Comparison of ENCODE assay signal across 15 cellular contexts in the genomic region with DNA sequence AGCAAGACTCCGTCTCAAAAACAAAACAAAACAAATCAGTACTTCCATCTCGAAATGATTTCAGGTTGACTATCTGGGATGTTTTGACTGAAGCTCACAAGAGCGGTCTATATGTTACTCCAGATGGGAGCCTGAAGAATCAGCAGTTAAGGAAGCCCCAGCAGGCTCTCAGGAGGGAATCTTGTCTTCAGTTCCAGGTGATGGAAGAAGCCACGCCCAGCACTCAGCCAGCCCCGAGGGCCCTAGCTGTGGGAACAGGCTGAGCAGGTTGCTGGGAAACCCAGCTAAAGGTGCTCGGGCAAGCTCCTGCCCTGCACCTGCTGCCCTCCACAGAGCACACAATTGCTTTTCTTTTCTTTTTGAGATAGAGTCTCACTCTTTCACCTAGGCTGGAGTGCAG. TPM values are rescaled to one million over a fixed set of nuclear protein-coding genes. Genes with fewer than 3 reads are reported as not detected.
A peak's percentile ranks its signal among the peaks of the same experiment; 100 is the strongest.
DNase-seq lines count a peak whose midpoint lies in the region; ATAC-seq and TF ChIP-seq lines count a peak whose summit lies in the region.
"Had no signal": no experiment of that assay in that cellular context is flagged by ENCODE, and none has a peak within 500 bp of the region (broad histone marks: within the 10 kb centered on the region; RNA-seq: fewer than 3 reads in every experiment).

No MANE protein-coding gene starts in this region.

- no peak overlapping the region for H2AFZ ChIP-seq in GM23338

- no peak overlapping the region for H3K4me3 Mint-ChIP-seq in GM23338
- H3K4me3 Mint-ChIP-seq: activated CD8-positive, alpha-beta memory T cell treated with anti-CD3 and anti-CD28 coated beads, Interleukin-2, amount 10 ng/mL, durations not matched to agents 7 days and 5 days; brain had no signal

- no peaks in the 10 kb centered on the region for H3K79me2 ChIP-seq in GM23338 (replicated peaks; ENCODE audit: insufficient read depth)

- H3K27me3 ChIP-seq in GM23338 (ENCODE audit: insufficient read depth): no peaks in the 10 kb centered on the region
- H3K27me3 ChIP-seq in RWPE2 (ENCODE audit: insufficient read depth, poor library complexity, severe bottlenecking): no peaks in the 10 kb centered on the region

- H3K27ac Mint-ChIP-seq in GM23338: no peak overlapping the region
- H3K27ac Mint-ChIP-seq: activated CD8-positive, alpha-beta memory T cell treated with anti-CD3 and anti-CD28 coated beads, Interleukin-2, amount 10 ng/mL, durations not matched to agents 7 days and 5 days had no signal

- peaks cover 30% of the 10 kb centered on the region for H3K36me3 Mint-ChIP-seq in GM23338 (ENCODE audit: low read depth)

- DNase-seq in GM23338 (ENCODE audit: low spot score) (peak; percentile 66), NCI-H2029 treated with DMSO at 0.1 percent for 48 hours (lab: John Stamatoyannopoulos, UW) (peak; percentile 36), RWPE2 (ENCODE audit: low spot score) (no peak), mucosa of descending colon (peak in 2 of 3 donors; percentile 45 to 47), HK-2 (ENCODE audit: unreplicated experiment) (no peak), coronary artery (ENCODE audit: low spot score) (no peak), germinal center (ENCODE audit: low spot score) (no peak)
- DNase-seq: activated CD8-positive, alpha-beta memory T cell treated with anti-CD3 and anti-CD28 coated beads, Interleukin-2, amount 10 ng/mL, durations not matched to agents 7 days and 5 days; activated naive CD4-positive, alpha-beta T cell treated with Interleukin-2 at 50 U/mL for 16 hours; DND-41; foreskin melanocyte; MV-4-11; psoas muscle had no signal

- peaks cover 26% of the 10 kb centered on the region for H3K4me1 Mint-ChIP-seq in GM23338
- H3K4me1 Mint-ChIP-seq: activated CD8-positive, alpha-beta memory T cell treated with anti-CD3 and anti-CD28 coated beads, Interleukin-2, amount 10 ng/mL, durations not matched to agents 7 days and 5 days; brain had no signal

- peaks cover 5% of the 10 kb centered on the region for H3K27me3 Mint-ChIP-seq in GM23338 (ENCODE audit: insufficient read depth, low read depth, poor library complexity)
- H3K27me3 Mint-ChIP-seq: activated CD8-positive, alpha-beta memory T cell treated with anti-CD3 and anti-CD28 coated beads, Interleukin-2, amount 10 ng/mL, durations not matched to agents 7 days and 5 days; brain had no signal

- peaks cover 3% of the 10 kb centered on the region; the same call in 2 of the 3 replicates for H3K9me3 Mint-ChIP-seq in GM23338

- H3K27ac ChIP-seq in GM23338 (ENCODE audit: low read depth): no peak overlapping the region
- H3K27ac ChIP-seq in RWPE2 (ENCODE audit: poor library complexity, severe bottlenecking): no peak overlapping the region
- no peak overlapping the region for H3K27ac ChIP-seq in coronary artery
- H3K27ac ChIP-seq: psoas muscle had no signal

- intact Hi-C loops in mucosa of descending colon (cut with DNase I, micrococcal nuclease): no loop called here

- H3K4me1 ChIP-seq in GM23338 (ENCODE audit: insufficient read depth) (peaks cover 21% of the 10 kb centered on the region), RWPE2 (ENCODE audit: insufficient read depth, poor library complexity, severe bottlenecking) (no peaks in the 10 kb centered on the region), mucosa of descending colon (ENCODE audit: low read depth) (no peaks in the 10 kb centered on the region)
- H3K4me1 ChIP-seq: psoas muscle had no signal

- ATAC-seq in GM23338 (peak; percentile 87), RWPE2 (ENCODE audit: low read depth) (0 out of 3 replicates have a peak, but pooled peaks have one; percentile 27), mucosa of descending colon (peak; percentile 74), GM21576 (IDR thresholded peaks at IDR 0.05; ENCODE audit: unreplicated experiment) (no peak)
- ATAC-seq: activated CD8-positive, alpha-beta memory T cell treated with anti-CD3 and anti-CD28 coated beads, Interleukin-2, amount 10 ng/mL, durations not matched to agents 7 days and 5 days had no signal

- H3K9me3 ChIP-seq in RWPE2 (ENCODE audit: severe bottlenecking) (no peaks in the 10 kb centered on the region), mucosa of descending colon (no peaks in the 10 kb centered on the region)
- H3K9me3 ChIP-seq: psoas muscle had no signal

- TF ChIP-seq CTCF in GM23338 (conservative IDR thresholded peaks at IDR 0.05; ENCODE audit: low read depth in 2 of 2): no peak
- no peak for TF ChIP-seq CTCF in RWPE2 (IDR thresholded peaks at IDR 0.05; ENCODE audit: poor library complexity, severe bottlenecking)
- TF ChIP-seq CTCF in mucosa of descending colon (IDR thresholded peaks at IDR 0.05): no peak
- TF ChIP-seq CTCF in coronary artery (IDR thresholded peaks at IDR 0.05): no peak

- H3K36me3 ChIP-seq in GM23338 (ENCODE audit: insufficient read depth) (no peaks in the 10 kb centered on the region), RWPE2 (ENCODE audit: low read depth) (peaks cover 19% of the 10 kb centered on the region), mucosa of descending colon (ENCODE audit: low read depth) (peaks cover 10% of the 10 kb centered on the region)

- no peak overlapping the region for H3K4me2 ChIP-seq in GM23338

- no peaks in the 10 kb centered on the region for H3K9me2 ChIP-seq in GM23338 (ENCODE audit: insufficient read depth)

- no peak overlapping the region for H3K4me3 ChIP-seq in GM23338
- H3K4me3 ChIP-seq in RWPE2 (ENCODE audit: severe bottlenecking): no peak overlapping the region
- H3K4me3 ChIP-seq in mucosa of descending colon: no peak overlapping the region
- H3K4me3 ChIP-seq in coronary artery: no peak overlapping the region
- H3K4me3 ChIP-seq: psoas muscle had no signal

- H3F3A ChIP-seq in GM23338 (replicated peaks; ENCODE audit: low read depth): no peaks in the 10 kb centered on the region

- no peaks in the 10 kb centered on the region for H4K20me1 ChIP-seq in GM23338 (replicated peaks; ENCODE audit: insufficient read depth)

TF ChIP-seq in GM23338, 12 proteins besides CTCF, POLR2A, EP300 and RAD21 (continues in another document):
- TF ChIP-seq NANOG (IDR thresholded peaks at IDR 0.05; ENCODE audit: borderline replicate concordance): no peak
- no peak for TF ChIP-seq STAT1 (IDR thresholded peaks at IDR 0.05; ENCODE audit: unreplicated experiment)
- TF ChIP-seq, protein P1, sequence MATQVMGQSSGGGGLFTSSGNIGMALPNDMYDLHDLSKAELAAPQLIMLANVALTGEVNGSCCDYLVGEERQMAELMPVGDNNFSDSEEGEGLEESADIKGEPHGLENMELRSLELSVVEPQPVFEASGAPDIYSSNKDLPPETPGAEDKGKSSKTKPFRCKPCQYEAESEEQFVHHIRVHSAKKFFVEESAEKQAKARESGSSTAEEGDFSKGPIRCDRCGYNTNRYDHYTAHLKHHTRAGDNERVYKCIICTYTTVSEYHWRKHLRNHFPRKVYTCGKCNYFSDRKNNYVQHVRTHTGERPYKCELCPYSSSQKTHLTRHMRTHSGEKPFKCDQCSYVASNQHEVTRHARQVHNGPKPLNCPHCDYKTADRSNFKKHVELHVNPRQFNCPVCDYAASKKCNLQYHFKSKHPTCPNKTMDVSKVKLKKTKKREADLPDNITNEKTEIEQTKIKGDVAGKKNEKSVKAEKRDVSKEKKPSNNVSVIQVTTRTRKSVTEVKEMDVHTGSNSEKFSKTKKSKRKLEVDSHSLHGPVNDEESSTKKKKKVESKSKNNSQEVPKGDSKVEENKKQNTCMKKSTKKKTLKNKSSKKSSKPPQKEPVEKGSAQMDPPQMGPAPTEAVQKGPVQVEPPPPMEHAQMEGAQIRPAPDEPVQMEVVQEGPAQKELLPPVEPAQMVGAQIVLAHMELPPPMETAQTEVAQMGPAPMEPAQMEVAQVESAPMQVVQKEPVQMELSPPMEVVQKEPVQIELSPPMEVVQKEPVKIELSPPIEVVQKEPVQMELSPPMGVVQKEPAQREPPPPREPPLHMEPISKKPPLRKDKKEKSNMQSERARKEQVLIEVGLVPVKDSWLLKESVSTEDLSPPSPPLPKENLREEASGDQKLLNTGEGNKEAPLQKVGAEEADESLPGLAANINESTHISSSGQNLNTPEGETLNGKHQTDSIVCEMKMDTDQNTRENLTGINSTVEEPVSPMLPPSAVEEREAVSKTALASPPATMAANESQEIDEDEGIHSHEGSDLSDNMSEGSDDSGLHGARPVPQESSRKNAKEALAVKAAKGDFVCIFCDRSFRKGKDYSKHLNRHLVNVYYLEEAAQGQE (IDR thresholded peaks at IDR 0.05; ENCODE audit: unreplicated experiment): no peak
- TF ChIP-seq EZH2phosphoT487 (IDR thresholded peaks at IDR 0.05; ENCODE audit: unreplicated experiment): no peak

RNA-seq across cellular contexts. Expression of a gene that starts 32.4 kb away (rescaled TPM):
- 29.3 and 30.1 TPM in 2 replicates for total RNA-seq in GM23338 (2014; rRNA removed; shearing (Covaris generic))
- polyA plus RNA-seq in GM23338 (2016; fragmentation: Nextera tagmentation; extraction: Ambion mirVana): 21.8 and 24.1 TPM in 2 replicates
- total RNA-seq in mucosa of descending colon: 10 to 100 TPM; 56.0 to 99.3 (median 99.0) TPM

Comparison
In these comparisons a context has a peak if more than half of its experiments do, and no peak if none do; other contexts are left out.
1. DNase-seq: peak in GM23338 (single experiment), NCI-H2029 treated with DMSO at 0.1 percent for 48 hours (single experiment) and mucosa of descending colon (2 of 3); none in RWPE2 (single experiment), HK-2 (single experiment), coronary artery (single experiment) and germinal center (single experiment).